ENCODE assay signal across 24 cellular contexts in genomic region chr7:33339074-33339805, GRCh38.
DNase-seq lines count a peak whose midpoint lies in the region; ATAC-seq, FAIRE-seq and TF ChIP-seq lines count a peak whose summit lies in the region.
"Had no signal": no experiment of that assay in that cellular context is flagged by ENCODE, and none has a peak within 500 bp of the region (broad histone marks: within the 10 kb centered on the region; RNA-seq: fewer than 3 reads in every experiment).

No MANE protein-coding gene starts in this region.

- DNase-seq in A549 (ENCODE audit: low read depth in 1 of 2, low spot score in 1 of 2) (no peak), ELR (ENCODE audit: low read depth) (peak; percentile 12), NCI-H82 treated with DMSO at 0.1 percent for 48 hours (lab: John Stamatoyannopoulos, UW; ENCODE audit: unreplicated experiment) (peak; percentile 10), fibroblast of peridontal ligament (ENCODE audit: extremely low read depth) (peak; percentile 18), NCI-H1092 (lab: John Stamatoyannopoulos, UW) (no peak), HCEC 1CT (no peak), brain microvascular endothelial cell (no peak)
- DNase-seq: activated CD4-positive, alpha-beta T cell treated with anti-CD3 and anti-CD28 coated beads for 4 hours; activated CD8-positive, alpha-beta T cell treated with anti-CD3 and anti-CD28 coated beads, Interleukin-2, amount 10 ng/mL, durations not matched to agents 7 days and 5 days; activated naive CD4-positive, alpha-beta T cell treated with anti-CD3 and anti-CD28 coated beads for 36 hours; CD8-positive, alpha-beta memory T cell; immature natural killer cell; left colon; MM.1S; NCI-H2029; NCI-H774; pancreas; stimulated activated naive CD4-positive, alpha-beta T cell treated with Interleukin-2 at 50 U/mL for 16 hours; T-helper 9 cell; testis; WERI-Rb-1 had no signal

- H3K4me1 ChIP-seq in A549, result no peaks in the 10 kb centered on the region
- H3K4me1 ChIP-seq: pancreas, testis had no signal

- POLR2A ChIA-PET in A549 (lab: Yijun Ruan, JAX), result no interaction called here

- no peaks in the 10 kb centered on the region for H3K9me3 ChIP-seq in A549
- H3K9me3 ChIP-seq: pancreas, testis had no signal

- no peak overlapping the region for H3K4me2 ChIP-seq in A549
- H3K4me2 ChIP-seq: smooth muscle cell had no signal

- H3K36me3 ChIP-seq in brain microvascular endothelial cell (replicated peaks), result no peaks in the 10 kb centered on the region
- H3K36me3 ChIP-seq: pancreas, WERI-Rb-1 had no signal

- H3K27ac ChIP-seq in A549, result no peak overlapping the region
- H3K27ac ChIP-seq in brain microvascular endothelial cell, result no peak overlapping the region
- H3K27ac ChIP-seq: pancreas, testis, WERI-Rb-1 had no signal

- no peak for TF ChIP-seq RAD21 in A549 (conservative IDR thresholded peaks at IDR 0.05 in 1 of 2, IDR thresholded peaks at IDR 0.05 in 1 of 2)

- CTCF ChIA-PET in A549 (lab: Yijun Ruan, JAX), result interaction anchor here (0.6 kb wide), 1 partner anchor 180 kb away, joined by 4 read pairs; no protein-coding TSS in a partner anchor

- H3K4me3 ChIP-seq in A549 (no peak overlapping the region), brain microvascular endothelial cell (ENCODE audit: low read depth, low read length) (no peak overlapping the region)
- H3K4me3 ChIP-seq: K562, pancreas, smooth muscle cell, testis had no signal

- H3K27me3 ChIP-seq in brain microvascular endothelial cell (replicated peaks), result no peaks in the 10 kb centered on the region
- H3K27me3 ChIP-seq: pancreas, testis had no signal

- no peak for TF ChIP-seq POLR2A in A549 (IDR thresholded peaks at IDR 0.05; ENCODE audit: low read length)

- in situ Hi-C loops in brain microvascular endothelial cell (cut with HindIII; ENCODE audit: low pct_ligation_motif_present, low sequenced_read_pairs), result no loop called here

- 53% methylated on average over 3 of the region's 3 CpGs for WGBS in A549 (ENCODE audit: missing lambda C conversion rate)

- TF ChIP-seq CTCF in A549 (IDR thresholded peaks at IDR 0.05), result no peak
- no peak for TF ChIP-seq CTCF in brain microvascular endothelial cell (IDR thresholded peaks at IDR 0.05; ENCODE audit: low read depth, low read length, missing control alignments)

- peak; percentile 32 for FAIRE-seq in A549 (lab: Jason Lieb, UNC)
- FAIRE-seq: K562 had no signal

- no peak for TF ChIP-seq EP300 in A549 (IDR thresholded peaks at IDR 0.05)

- no peak for ATAC-seq in A549
- ATAC-seq in HG03097 (IDR thresholded peaks at IDR 0.05; ENCODE audit: low FRiP score, unreplicated experiment), result no peak
- ATAC-seq: activated CD8-positive, alpha-beta T cell treated with anti-CD3 and anti-CD28 coated beads, Interleukin-2, amount 10 ng/mL, durations not matched to agents 7 days and 5 days; K562; left colon; pancreas had no signal

TF ChIP-seq in A549, 52 proteins besides CTCF, POLR2A, EP300 and RAD21:
- TF ChIP-seq HOXB5 (CRISPR knock-in tag; IDR thresholded peaks at IDR 0.05), result no peak
- TF ChIP-seq JUN (IDR thresholded peaks at IDR 0.05), result no peak
- TF ChIP-seq, protein P1, sequence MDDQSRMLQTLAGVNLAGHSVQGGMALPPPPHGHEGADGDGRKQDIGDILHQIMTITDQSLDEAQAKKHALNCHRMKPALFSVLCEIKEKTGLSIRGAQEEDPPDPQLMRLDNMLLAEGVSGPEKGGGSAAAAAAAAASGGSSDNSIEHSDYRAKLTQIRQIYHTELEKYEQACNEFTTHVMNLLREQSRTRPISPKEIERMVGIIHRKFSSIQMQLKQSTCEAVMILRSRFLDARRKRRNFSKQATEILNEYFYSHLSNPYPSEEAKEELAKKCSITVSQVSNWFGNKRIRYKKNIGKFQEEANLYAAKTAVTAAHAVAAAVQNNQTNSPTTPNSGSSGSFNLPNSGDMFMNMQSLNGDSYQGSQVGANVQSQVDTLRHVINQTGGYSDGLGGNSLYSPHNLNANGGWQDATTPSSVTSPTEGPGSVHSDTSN (IDR thresholded peaks at IDR 0.05), result no peak
- no peak for TF ChIP-seq NR3C1 (IDR thresholded peaks at IDR 0.05)
- TF ChIP-seq NFE2L2 (conservative IDR thresholded peaks at IDR 0.05; ENCODE audit: low read length), result no peak
- TF ChIP-seq JUNB (IDR thresholded peaks at IDR 0.05), result no peak
- no peak for TF ChIP-seq HMGXB4 (CRISPR knock-in tag; IDR thresholded peaks at IDR 0.05; ENCODE audit: borderline replicate concordance)
- no peak for TF ChIP-seq RFX5 (IDR thresholded peaks at IDR 0.05)
- no peak for TF ChIP-seq KDM1A (IDR thresholded peaks at IDR 0.05; ENCODE audit: low read depth)
- TF ChIP-seq SREBF2 (IDR thresholded peaks at IDR 0.05), result no peak
- TF ChIP-seq MYC (IDR thresholded peaks at IDR 0.05; ENCODE audit: borderline replicate concordance, low read length), result no peak
- no peak for TF ChIP-seq POLR2AphosphoS2 (conservative IDR thresholded peaks at IDR 0.05; ENCODE audit: low read length)

Comparison
In these comparisons a context has a peak if more than half of its experiments do, and no peak if none do; other contexts are left out.
1. DNase-seq: peak in ELR (single experiment), NCI-H82 treated with DMSO at 0.1 percent for 48 hours (single experiment) and fibroblast of peridontal ligament (single experiment); none in A549 (0 of 2), NCI-H1092 (single experiment), HCEC 1CT (single experiment) and brain microvascular endothelial cell (single experiment).